In genomic region chr10:99760321-99760720, GRCh38 we compare ENCODE assay signal across 23 cellular contexts.
"Had no signal": no experiment of that assay in that cellular context is flagged by ENCODE, and none has a peak within 500 bp of the region (broad histone marks: within the 10 kb centered on the region; RNA-seq: fewer than 3 reads in every experiment).

No MANE protein-coding gene starts in this region.

- DNase-seq: activated CD4-positive, alpha-beta memory T cell treated with anti-CD3 and anti-CD28 coated beads, Interleukin-2, amount 10 ng/mL, durations not matched to agents 7 days and 5 days; activated CD4-positive, alpha-beta T cell treated with anti-CD3 and anti-CD28 coated beads, Interleukin-2, amount 10 ng/mL, durations not matched to agents 24 days and 14 days; activated gamma-delta T cell; activated naive CD4-positive, alpha-beta T cell treated with anti-CD3 and anti-CD28 coated beads, Interleukin-2, amount 50 U/mL, for 16 hours; activated naive CD8-positive, alpha-beta T cell treated with anti-CD3 and anti-CD28 coated beads, Interleukin-2, amount 50 U/mL, for 24 hours; anterior cingulate cortex; body of pancreas; caudate nucleus; dermis blood vessel endothelial cell; effector memory CD4-positive, alpha-beta T cell; heart left ventricle; left colon; posterior cingulate gyrus; retina; stimulated activated CD4-positive, alpha-beta T cell treated with anti-CD3 and anti-CD28 coated beads, Interleukin-4, amount 100 ng/mL, for 1 hour; stimulated activated naive CD4-positive, alpha-beta T cell; testis; trophoblast cell had no signal

- FAIRE-seq: endothelial cell of umbilical vein, islet of Langerhans had no signal

- H3K4me1 ChIP-seq: body of pancreas, heart left ventricle, testis, vagina had no signal

- H3K4me3 ChIP-seq: body of pancreas, heart left ventricle, testis, vagina had no signal

- H3K27me3 ChIP-seq: body of pancreas, heart left ventricle, testis, vagina had no signal

- H3K9me3 ChIP-seq: body of pancreas, testis, vagina had no signal

- H3K27ac ChIP-seq: body of pancreas, heart left ventricle, testis, vagina, VCaP had no signal

- ATAC-seq: activated CD4-positive, CD25-positive, alpha-beta regulatory T cell treated with anti-CD3 and anti-CD28 coated beads, Interleukin-2, amount 50 U/mL, for 24 hours; activated naive CD8-positive, alpha-beta T cell treated with anti-CD3 and anti-CD28 coated beads, Interleukin-2, amount 50 U/mL, for 24 hours; body of pancreas; heart left ventricle had no signal
